ENCODE assay signal across 8 cellular contexts in genomic region chr19:40143612-40144011, GRCh38. TPM values are rescaled to one million over a fixed set of nuclear protein-coding genes. Genes with fewer than 3 reads are reported as not detected.
A peak's percentile ranks its signal among the peaks of the same experiment; 100 is the strongest.
DNase-seq lines count a peak whose midpoint lies in the region; ATAC-seq and TF ChIP-seq lines count a peak whose summit lies in the region.

No MANE protein-coding gene starts in this region.

- intact Hi-C loops in activated B cell treated with CpG ODN at 0.5 μM for 24 hours (cut with micrococcal nuclease): loop anchor here (10.0 kb wide), 1 partner anchor 141 kb away; the partner anchor contains the start of gene AKT2
- intact Hi-C loops in mucosa of descending colon (cut with DNase I, micrococcal nuclease): loop anchor here (5.0 to 10.0 kb wide), 2 partner anchors 79 to 81 kb away; partner anchors contain the start of gene CCNP (in 1 of the 2)

- DNase-seq in GM10266 (ENCODE audit: extremely low spot score) (peak; percentile 40), activated B cell treated with CpG ODN at 0.5 μM for 24 hours (no peak), mucosa of descending colon (peak; percentile 24 to 58 (median 27)), omental fat pad (ENCODE audit: low spot score) (no peak), progenitor cell of endocrine pancreas (ENCODE audit: low spot score, unreplicated experiment) (no peak), kidney glomerular epithelial cell (lab: John Stamatoyannopoulos, UW) (no peak)

- H3K9me3 Mint-ChIP-seq in activated B cell treated with CpG ODN at 0.5 μM for 24 hours (no peaks in the 10 kb centered on the region), progenitor cell of endocrine pancreas (ENCODE audit: low read depth) (no peaks in the 10 kb centered on the region)

- no peaks in the 10 kb centered on the region for H3K4me1 ChIP-seq in mucosa of descending colon (ENCODE audit: low read depth)

- H3K27me3 Mint-ChIP-seq in activated B cell treated with CpG ODN at 0.5 μM for 24 hours (no peaks in the 10 kb centered on the region), progenitor cell of endocrine pancreas (peaks cover 11% of the 10 kb centered on the region)

- POLR2A ChIA-PET in activated B cell treated with CpG ODN at 0.5 μM for 24 hours (lab: Charles Lee): interaction anchor here (0.6 to 2.0 kb wide), 6 partner anchors 20 to 699 kb away, joined by 3 to 7 read pairs (median 5); no protein-coding TSS in a partner anchor

- H3K4me1 Mint-ChIP-seq in activated B cell treated with CpG ODN at 0.5 μM for 24 hours (peaks cover 62% of the 10 kb centered on the region), progenitor cell of endocrine pancreas (ENCODE audit: low read depth) (no peaks in the 10 kb centered on the region)

- CTCF ChIA-PET in activated B cell treated with CpG ODN at 0.5 μM for 24 hours (lab: Charles Lee): interaction anchor here (0.6 to 2.1 kb wide), 6 partner anchors 22 to 277 kb away, joined by 3 to 5 read pairs (median 4); partner anchors contain the start of gene MAP3K10

- H3K27ac Mint-ChIP-seq in activated B cell treated with CpG ODN at 0.5 μM for 24 hours (peak overlapping the region; percentile 65), progenitor cell of endocrine pancreas (no peak overlapping the region)

- H3K4me3 Mint-ChIP-seq in activated B cell treated with CpG ODN at 0.5 μM for 24 hours (peak overlapping the region; percentile 48), progenitor cell of endocrine pancreas (ENCODE audit: low read depth) (no peak overlapping the region)

- TF ChIP-seq CTCF in GM10266 (IDR thresholded peaks at IDR 0.05; ENCODE audit: control insufficient read depth, insufficient read depth, low read depth, missing control alignments): no peak
- no peak for TF ChIP-seq CTCF in activated B cell treated with CpG ODN at 0.5 μM for 24 hours (IDR thresholded peaks at IDR 0.05)
- no peak for TF ChIP-seq CTCF in mucosa of descending colon (IDR thresholded peaks at IDR 0.05)
- no peak for TF ChIP-seq CTCF in omental fat pad (IDR thresholded peaks at IDR 0.05)
- TF ChIP-seq CTCF in progenitor cell of endocrine pancreas (IDR thresholded peaks at IDR 0.05; ENCODE audit: unreplicated experiment): no peak

- H3K9me3 ChIP-seq in mucosa of descending colon: no peaks in the 10 kb centered on the region

- H3K36me3 Mint-ChIP-seq in activated B cell treated with CpG ODN at 0.5 μM for 24 hours (ENCODE audit: low read depth) (no peaks in the 10 kb centered on the region), progenitor cell of endocrine pancreas (ENCODE audit: insufficient read depth) (no peaks in the 10 kb centered on the region)

- no peak overlapping the region for H3K4me3 ChIP-seq in mucosa of descending colon

- peak; percentile 69 for ATAC-seq in HG02981 (IDR thresholded peaks at IDR 0.05; ENCODE audit: unreplicated experiment)
- ATAC-seq in activated B cell treated with CpG ODN at 0.5 μM for 24 hours (ENCODE audit: low read depth): peak; percentile 69
- ATAC-seq in mucosa of descending colon: peak; percentile 61
- no peak for ATAC-seq in omental fat pad (ENCODE audit: low FRiP score)
- no peak for ATAC-seq in GM21526 (IDR thresholded peaks at IDR 0.05; ENCODE audit: low FRiP score, unreplicated experiment)

- H3K36me3 ChIP-seq in mucosa of descending colon (ENCODE audit: low read depth): no peaks in the 10 kb centered on the region

RNA-seq across cellular contexts. Expression of gene MAP3K10, which starts 47.6 kb away (rescaled TPM):
- total RNA-seq in activated B cell treated with CpG ODN at 0.5 μM for 24 hours: 16.4 and 20.5 TPM in 2 replicates
- total RNA-seq in mucosa of descending colon: 10 to 100 TPM; 11.0 to 23.3 (median 12.2) TPM
- 1 to 10 TPM; 5.9 to 9.7 (median 7.6) TPM for total RNA-seq in omental fat pad
- total RNA-seq in progenitor cell of endocrine pancreas: 35.3 and 37.2 TPM in 2 replicates

RNA-seq across cellular contexts. Expression of gene ZNF780A, which starts 52.9 kb away (rescaled TPM):
- total RNA-seq in activated B cell treated with CpG ODN at 0.5 μM for 24 hours (23.8 and 25.5 TPM in 2 replicates), mucosa of descending colon (10 to 100 TPM; 15.9 to 17.7 (median 17.3) TPM), omental fat pad (10 to 100 TPM in 3 of 4 donors, 1 to 10 TPM in 1; 4.8 to 14.7 (median 11.4) TPM), progenitor cell of endocrine pancreas (25.5 and 27.4 TPM in 2 replicates)

Comparison
In these comparisons a context has a peak if more than half of its experiments do, and no peak if none do; other contexts are left out.
1. DNase-seq: peak in GM10266 (single experiment) and mucosa of descending colon (3 of 3); none in activated B cell treated with CpG ODN at 0.5 μM for 24 hours (single experiment), omental fat pad (single experiment), progenitor cell of endocrine pancreas (single experiment) and kidney glomerular epithelial cell (single experiment).
2. ATAC-seq: peak in HG02981 (single experiment), activated B cell treated with CpG ODN at 0.5 μM for 24 hours (single experiment) and mucosa of descending colon (single experiment); none in omental fat pad (single experiment) and GM21526 (single experiment).